11 cellular contexts compared by ENCODE assay signal in the genomic region with DNA sequence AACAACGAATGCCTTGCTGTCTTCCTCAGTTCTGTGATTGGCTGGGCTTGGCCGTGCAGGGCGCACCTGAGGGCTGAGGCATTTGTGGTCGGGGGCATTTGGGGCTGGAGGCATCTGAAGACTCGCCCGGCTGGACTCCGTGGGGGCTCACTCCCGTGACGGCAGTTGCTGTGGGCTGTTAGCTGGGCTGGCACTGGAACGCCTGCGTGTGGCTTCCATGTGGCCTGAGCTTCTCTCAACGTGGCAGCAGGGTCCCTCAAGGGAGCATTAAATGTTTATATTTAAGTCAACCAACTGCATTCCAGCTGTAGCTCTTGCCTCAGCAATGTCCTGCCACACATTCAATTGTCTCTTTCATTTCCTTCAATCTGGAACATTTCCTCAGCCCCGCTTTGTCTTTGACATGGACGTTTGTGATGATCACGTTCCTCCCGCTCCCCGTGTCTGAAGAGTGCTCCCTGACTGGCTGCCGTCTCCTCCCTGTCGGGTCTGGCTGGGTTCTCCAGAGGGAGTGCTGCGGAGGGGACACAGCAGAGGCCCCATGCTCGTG. TPM values are rescaled to one million over a fixed set of nuclear protein-coding genes. Genes with fewer than 3 reads are reported as not detected.
A peak's percentile ranks its signal among the peaks of the same experiment; 100 is the strongest.
DNase-seq lines count a peak whose midpoint lies in the region; ATAC-seq, FAIRE-seq and TF ChIP-seq lines count a peak whose summit lies in the region.
"Had no signal": no experiment of that assay in that cellular context is flagged by ENCODE, and none has a peak within 500 bp of the region (broad histone marks: within the 10 kb centered on the region; RNA-seq: fewer than 3 reads in every experiment).

No MANE protein-coding gene starts in this region.

- no peak for TF ChIP-seq CTCF in natural killer cell (IDR thresholded peaks at IDR 0.05)
- no peak for TF ChIP-seq CTCF in coronary artery (IDR thresholded peaks at IDR 0.05)
- TF ChIP-seq CTCF in mesothelial cell of epicardium (IDR thresholded peaks at IDR 0.05; ENCODE audit: unreplicated experiment): no peak
- TF ChIP-seq CTCF in vagina (IDR thresholded peaks at IDR 0.05): no peak

- H3K4me1 Mint-ChIP-seq in natural killer cell: peaks cover 5 to 6% of the 10 kb centered on the region in 2 donors
- H3K4me1 Mint-ChIP-seq in natural killer cell treated with Interleukin-12 subunit alpha and Interleukin-12 subunit beta and Interleukin-15 and Interleukin-18, amount 100 ng/mL, for 72 hours (ENCODE audit: low read depth in 2 of 2): peaks cover 4 to 11% of the 10 kb centered on the region in 2 donors
- peaks cover 15% of the 10 kb centered on the region for H3K4me1 Mint-ChIP-seq in mesothelial cell of epicardium
- H3K4me1 Mint-ChIP-seq: activated naive CD4-positive, alpha-beta T cell treated with anti-CD3 and anti-CD28 coated beads, Interleukin-2, amount 10 ng/mL, durations not matched to agents 7 days and 5 days had no signal

- DNase-seq in natural killer cell (no peak), coronary artery (ENCODE audit: low spot score) (no peak), mesothelial cell of epicardium (ENCODE audit: low spot score in 2 of 2, unreplicated experiment in 2 of 2) (no peak), vagina (ENCODE audit: extremely low spot score in 2 of 2) (no peak), NCI-H446 treated with DMSO at 0.1 percent for 48 hours (lab: John Stamatoyannopoulos, UW) (no peak), NCI-H1417 treated with DMSO at 0.1 percent for 48 hours (lab: John Stamatoyannopoulos, UW) (no peak), urothelium cell line (ENCODE audit: low spot score) (no peak)
- no peak for DNase-seq in natural killer cell treated with Interleukin-12 subunit alpha and Interleukin-12 subunit beta and Interleukin-15 and Interleukin-18, amount 100 ng/mL, for 72 hours (ENCODE audit: low spot score)
- DNase-seq: activated CD4-positive, alpha-beta T cell treated with anti-CD3 and anti-CD28 coated beads for 4 hours; activated naive CD4-positive, alpha-beta T cell treated with anti-CD3 and anti-CD28 coated beads, Interleukin-2, amount 10 ng/mL, durations not matched to agents 7 days and 5 days; small intestine had no signal

- H3K9me3 ChIP-seq in vagina: no peaks in the 10 kb centered on the region

- no peak overlapping the region for H3K4me3 Mint-ChIP-seq in natural killer cell
- H3K4me3 Mint-ChIP-seq in natural killer cell treated with Interleukin-12 subunit alpha and Interleukin-12 subunit beta and Interleukin-15 and Interleukin-18, amount 100 ng/mL, for 72 hours: no peak overlapping the region
- H3K4me3 Mint-ChIP-seq in mesothelial cell of epicardium: no peak overlapping the region
- H3K4me3 Mint-ChIP-seq: activated naive CD4-positive, alpha-beta T cell treated with anti-CD3 and anti-CD28 coated beads, Interleukin-2, amount 10 ng/mL, durations not matched to agents 7 days and 5 days had no signal

- no peak for FAIRE-seq in urothelium cell line (lab: Jason Lieb, UNC)
- FAIRE-seq: small intestine had no signal

- no peaks in the 10 kb centered on the region for H3K27me3 Mint-ChIP-seq in natural killer cell (ENCODE audit: low read depth in 2 of 2)
- no peaks in the 10 kb centered on the region for H3K27me3 Mint-ChIP-seq in natural killer cell treated with Interleukin-12 subunit alpha and Interleukin-12 subunit beta and Interleukin-15 and Interleukin-18, amount 100 ng/mL, for 72 hours
- no peaks in the 10 kb centered on the region for H3K27me3 Mint-ChIP-seq in mesothelial cell of epicardium (ENCODE audit: low read depth)
- H3K27me3 Mint-ChIP-seq: activated naive CD4-positive, alpha-beta T cell treated with anti-CD3 and anti-CD28 coated beads, Interleukin-2, amount 10 ng/mL, durations not matched to agents 7 days and 5 days had no signal

- peaks cover 8% of the 10 kb centered on the region for H3K4me1 ChIP-seq in vagina

- H3K9me3 Mint-ChIP-seq in natural killer cell (no peaks in the 10 kb centered on the region), mesothelial cell of epicardium (peaks cover 5% of the 10 kb centered on the region)
- H3K9me3 Mint-ChIP-seq in natural killer cell treated with Interleukin-12 subunit alpha and Interleukin-12 subunit beta and Interleukin-15 and Interleukin-18, amount 100 ng/mL, for 72 hours: no peaks in the 10 kb centered on the region

- H3K27ac ChIP-seq in coronary artery: peak overlapping the region; percentile 38 to 80
- H3K27ac ChIP-seq in vagina: peak overlapping the region; percentile 14

- ATAC-seq in natural killer cell: no peak
- no peak for ATAC-seq in natural killer cell treated with Interleukin-12 subunit alpha and Interleukin-12 subunit beta and Interleukin-15 and Interleukin-18, amount 100 ng/mL, for 72 hours

- H3K27ac Mint-ChIP-seq in natural killer cell: peak overlapping the region; percentile 6 to 34
- no peak overlapping the region for H3K27ac Mint-ChIP-seq in natural killer cell treated with Interleukin-12 subunit alpha and Interleukin-12 subunit beta and Interleukin-15 and Interleukin-18, amount 100 ng/mL, for 72 hours
- peak overlapping the region; percentile 85 for H3K27ac Mint-ChIP-seq in mesothelial cell of epicardium
- H3K27ac Mint-ChIP-seq: activated naive CD4-positive, alpha-beta T cell treated with anti-CD3 and anti-CD28 coated beads, Interleukin-2, amount 10 ng/mL, durations not matched to agents 7 days and 5 days had no signal

- H3K36me3 Mint-ChIP-seq in natural killer cell (no peaks in the 10 kb centered on the region), mesothelial cell of epicardium (peaks cover 32% of the 10 kb centered on the region)
- H3K36me3 Mint-ChIP-seq in natural killer cell treated with Interleukin-12 subunit alpha and Interleukin-12 subunit beta and Interleukin-15 and Interleukin-18, amount 100 ng/mL, for 72 hours: peaks cover 8% of the 10 kb centered on the region

- H3K4me3 ChIP-seq in coronary artery (peak overlapping the region; percentile 34), vagina (no peak overlapping the region)

- intact Hi-C loops in natural killer cell (cut with micrococcal nuclease): no loop called here
- intact Hi-C loops in vagina (cut with DNase I): loop anchor here (5.0 kb wide), 1 partner anchor 110 kb away; no protein-coding TSS in a partner anchor

- no peaks in the 10 kb centered on the region for H3K27me3 ChIP-seq in vagina

- H3K36me3 ChIP-seq in vagina: peaks cover 0 to 43% of the 10 kb centered on the region in 2 donors

- TF ChIP-seq POLR2A in vagina (IDR thresholded peaks at IDR 0.05): no peak

RNA-seq across cellular contexts. Expression of a gene that starts 21.0 kb away (rescaled TPM):
- total RNA-seq in natural killer cell: not detected
- total RNA-seq in natural killer cell treated with Interleukin-12 subunit alpha and Interleukin-12 subunit beta and Interleukin-15 and Interleukin-18, amount 100 ng/mL, for 72 hours: not detected
- total RNA-seq in mesothelial cell of epicardium: 50.3 to 51.7 TPM (median 50.7 TPM) in 3 replicates
- total RNA-seq in vagina: 7.4 TPM

RNA-seq across cellular contexts. Expression of a gene that starts 36.4 kb away (rescaled TPM):
- 1 to 10 TPM in 1 of 3 donors, under 1 TPM in 2; 0.55 to 1.2 (median 0.87) TPM for total RNA-seq in natural killer cell
- not detected for total RNA-seq in natural killer cell treated with Interleukin-12 subunit alpha and Interleukin-12 subunit beta and Interleukin-15 and Interleukin-18, amount 100 ng/mL, for 72 hours
- total RNA-seq in mesothelial cell of epicardium: 0.49 to 0.79 TPM (median 0.73 TPM) in 3 replicates
- total RNA-seq in vagina: 0.25 TPM

RNA-seq across cellular contexts. Expression of a gene that starts 45.4 kb away (rescaled TPM):
- total RNA-seq in natural killer cell (100 to 1,000 TPM in 1 of 3 donors, 10 to 100 TPM in 2; 95.4 to 106 (median 98.4) TPM), mesothelial cell of epicardium (80.6 to 86.4 TPM (median 85.2 TPM) in 3 replicates), vagina (60.4 TPM)
- total RNA-seq in natural killer cell treated with Interleukin-12 subunit alpha and Interleukin-12 subunit beta and Interleukin-15 and Interleukin-18, amount 100 ng/mL, for 72 hours: 100 to 1,000 TPM in 1 of 2 donors, 10 to 100 TPM in 1; 87.4 to 153 TPM

Comparison
In these comparisons a context has a peak if more than half of its experiments do, and no peak if none do; other contexts are left out.
1. H3K27ac Mint-ChIP-seq: peak in natural killer cell (2 of 2) and mesothelial cell of epicardium (single experiment); none in natural killer cell treated with Interleukin-12 subunit alpha and Interleukin-12 subunit beta and Interleukin-15 and Interleukin-18, amount 100 ng/mL, for 72 hours (0 of 2).